In genomic region chr4:62271107-62271506, GRCh38 we compare ENCODE assay signal across 34 cellular contexts.
"Had no signal": no experiment of that assay in that cellular context is flagged by ENCODE, and none has a peak within 500 bp of the region (broad histone marks: within the 10 kb centered on the region; RNA-seq: fewer than 3 reads in every experiment).

No MANE protein-coding gene starts in this region.

- H3K4me1 Mint-ChIP-seq: activated B cell treated with CpG ODN at 0.5 μM for 24 hours; activated CD4-positive, alpha-beta T cell treated with anti-CD3 and anti-CD28 coated beads, Interleukin-2, amount 10 ng/mL, durations not matched to agents 24 days and 14 days; activated CD8-positive, alpha-beta memory T cell treated with anti-CD3 and anti-CD28 coated beads, Interleukin-2, amount 10 ng/mL, durations not matched to agents 7 days and 5 days; activated naive CD4-positive, alpha-beta T cell treated with anti-CD3 and anti-CD28 coated beads, Interleukin-2, amount 10 ng/mL, durations not matched to agents 7 days and 5 days; activated naive CD4-positive, alpha-beta T cell treated with anti-CD3 and anti-CD28 coated beads, Interleukin-2, amount 50 U/mL, for 24 hours; activated naive CD8-positive, alpha-beta T cell treated with anti-CD3 and anti-CD28 coated beads, Interleukin-2, amount 10 ng/mL, durations not matched to agents 7 days and 5 days; activated naive CD8-positive, alpha-beta T cell treated with anti-CD3 and anti-CD28 coated beads, Interleukin-2, amount 50 U/mL, for 24 hours had no signal

- H3K9me3 Mint-ChIP-seq: activated naive CD8-positive, alpha-beta T cell treated with anti-CD3 and anti-CD28 coated beads, Interleukin-2, amount 10 ng/mL, durations not matched to agents 7 days and 5 days had no signal

- H3K27ac Mint-ChIP-seq: activated B cell treated with CpG ODN at 0.5 μM for 24 hours; activated CD4-positive, alpha-beta memory T cell treated with anti-CD3 and anti-CD28 coated beads for 36 hours; activated CD4-positive, alpha-beta T cell treated with anti-CD3 and anti-CD28 coated beads, Interleukin-2, amount 10 ng/mL, durations not matched to agents 24 days and 14 days; activated CD8-positive, alpha-beta memory T cell treated with anti-CD3 and anti-CD28 coated beads, Interleukin-2, amount 10 ng/mL, durations not matched to agents 7 days and 5 days; activated CD8-positive, alpha-beta T cell treated with anti-CD3 and anti-CD28 coated beads, Interleukin-2, amount 10 ng/mL, durations not matched to agents 7 days and 5 days; activated naive CD4-positive, alpha-beta T cell treated with anti-CD3 and anti-CD28 coated beads, Interleukin-2, amount 10 ng/mL, durations not matched to agents 7 days and 5 days; activated naive CD4-positive, alpha-beta T cell treated with anti-CD3 and anti-CD28 coated beads, Interleukin-2, amount 50 U/mL, for 24 hours; activated naive CD8-positive, alpha-beta T cell; activated naive CD8-positive, alpha-beta T cell treated with anti-CD3 and anti-CD28 coated beads, Interleukin-2, amount 10 ng/mL, durations not matched to agents 7 days and 5 days; activated naive CD8-positive, alpha-beta T cell treated with anti-CD3 and anti-CD28 coated beads, Interleukin-2, amount 50 U/mL, for 24 hours; activated T-cell treated with anti-CD3 and anti-CD28 coated beads, Interleukin-2, amount 50 U/mL, for 24 hours; activated T-helper 2 cell treated with anti-CD3 and anti-CD28 coated beads, Interferon-gamma antibody, Interleukin-2, Interleukin-4, amounts not matched to agents 10 μg/mL and 5 μg/mL and 100 μg/mL, durations not matched to agents 14 hours and 24 hours and 36 hours; brain; T-helper 1 cell treated with Interleukin-12 subunit alpha and Interleukin-12 subunit beta and Interleukin-4 antibody, amounts not matched to agents 30 μg/mL and 1 μg/mL, for 36 hours; T-helper 2 cell treated with Interferon-gamma antibody and Interleukin-4, amounts not matched to agents 5 μg/mL and 100 μg/mL, for 36 hours had no signal

- H3K9me3 ChIP-seq: ascending aorta had no signal

- H3K36me3 Mint-ChIP-seq: activated CD4-positive, alpha-beta memory T cell treated with anti-CD3 and anti-CD28 coated beads for 36 hours; activated CD8-positive, alpha-beta memory T cell treated with anti-CD3 and anti-CD28 coated beads, Interleukin-2, amount 10 ng/mL, durations not matched to agents 7 days and 5 days; activated naive CD4-positive, alpha-beta T cell treated with anti-CD3 and anti-CD28 coated beads, Interleukin-2, amount 10 ng/mL, durations not matched to agents 7 days and 5 days; activated naive CD4-positive, alpha-beta T cell treated with anti-CD3 and anti-CD28 coated beads, Interleukin-2, amount 50 U/mL, for 24 hours; activated naive CD8-positive, alpha-beta T cell; activated naive CD8-positive, alpha-beta T cell treated with anti-CD3 and anti-CD28 coated beads, Interleukin-2, amount 10 ng/mL, durations not matched to agents 7 days and 5 days; brain had no signal

- H3K27me3 ChIP-seq: ascending aorta, cardiac muscle cell had no signal

- DNase-seq: activated B cell treated with CpG ODN at 0.5 μM for 24 hours; activated CD4-positive, alpha-beta memory T cell treated with anti-CD3 and anti-CD28 coated beads for 36 hours; activated CD4-positive, alpha-beta T cell treated with anti-CD3 and anti-CD28 coated beads for 4 hours; activated CD4-positive, alpha-beta T cell treated with anti-CD3 and anti-CD28 coated beads, Interleukin-2, amount 10 ng/mL, durations not matched to agents 24 days and 14 days; activated CD4-positive, alpha-beta T cell treated with anti-CD3 and anti-CD28 coated beads, Interleukin-2, amount 50 U/mL, for 1 hour; activated CD4-positive, alpha-beta T cell treated with anti-CD3 and anti-CD28 coated beads, Interleukin-2, amount 50 U/mL, for 4 hours; activated CD4-positive, CD25-positive, alpha-beta regulatory T cell treated with anti-CD3 and anti-CD28 coated beads, Interleukin-2, amount 50 U/mL, for 72 hours; activated CD8-positive, alpha-beta memory T cell treated with anti-CD3 and anti-CD28 coated beads for 24 hours; activated CD8-positive, alpha-beta memory T cell treated with anti-CD3 and anti-CD28 coated beads, Interleukin-2, amount 10 ng/mL, durations not matched to agents 7 days and 5 days; activated CD8-positive, alpha-beta memory T cell treated with anti-CD3 and anti-CD28 coated beads, Interleukin-2, amount 50 U/mL, for 48 hours; activated CD8-positive, alpha-beta T cell treated with anti-CD3 and anti-CD28 coated beads, Interleukin-2, amount 10 ng/mL, durations not matched to agents 7 days and 5 days; activated effector memory CD4-positive, alpha-beta T cell treated with Interleukin-2 at 50 U/mL for 16 hours; activated gamma-delta T cell; activated naive CD4-positive, alpha-beta T cell treated with anti-CD3 and anti-CD28 coated beads, Interleukin-2, amount 10 ng/mL, durations not matched to agents 7 days and 5 days; activated naive CD4-positive, alpha-beta T cell treated with Interleukin-2 at 50 U/mL for 16 hours; activated naive CD8-positive, alpha-beta T cell treated with anti-CD3 and anti-CD28 coated beads, Interleukin-2, amount 10 ng/mL, durations not matched to agents 7 days and 5 days; activated naive CD8-positive, alpha-beta T cell treated with anti-CD3 and anti-CD28 coated beads, Interleukin-2, amount 50 U/mL, for 24 hours; activated T-cell treated with anti-CD3 and anti-CD28 coated beads, Interleukin-2, amount 50 U/mL, for 24 hours; activated T-cell treated with anti-CD3 and anti-CD28 coated beads, Interleukin-2, amount 50 U/mL, for 48 hours; amygdala; anterior cingulate cortex; central memory CD4-positive, alpha-beta T cell; T-helper 1 cell; T-helper 2 cell; T-helper 9 cell had no signal

- ATAC-seq: activated CD8-positive, alpha-beta memory T cell treated with anti-CD3 and anti-CD28 coated beads, Interleukin-2, amount 10 ng/mL, durations not matched to agents 7 days and 5 days; activated CD8-positive, alpha-beta T cell treated with anti-CD3 and anti-CD28 coated beads, Interleukin-2, amount 10 ng/mL, durations not matched to agents 7 days and 5 days; activated naive CD8-positive, alpha-beta T cell treated with anti-CD3 and anti-CD28 coated beads, Interleukin-2, amount 50 U/mL, for 24 hours had no signal

- H3K27ac ChIP-seq: ascending aorta, cardiac muscle cell, VCaP had no signal

- H3K4me1 ChIP-seq: ascending aorta had no signal

- H3K4me3 ChIP-seq: ascending aorta, cardiac muscle cell had no signal

- H3K27me3 Mint-ChIP-seq: activated B cell treated with CpG ODN at 0.5 μM for 24 hours; activated CD4-positive, alpha-beta memory T cell treated with anti-CD3 and anti-CD28 coated beads for 36 hours; activated CD4-positive, alpha-beta T cell treated with anti-CD3 and anti-CD28 coated beads, Interleukin-2, amount 10 ng/mL, durations not matched to agents 24 days and 14 days; activated CD8-positive, alpha-beta memory T cell treated with anti-CD3 and anti-CD28 coated beads, Interleukin-2, amount 10 ng/mL, durations not matched to agents 7 days and 5 days; activated naive CD4-positive, alpha-beta T cell treated with anti-CD3 and anti-CD28 coated beads, Interleukin-2, amount 10 ng/mL, durations not matched to agents 7 days and 5 days; activated naive CD4-positive, alpha-beta T cell treated with anti-CD3 and anti-CD28 coated beads, Interleukin-2, amount 50 U/mL, for 24 hours; activated naive CD8-positive, alpha-beta T cell; activated naive CD8-positive, alpha-beta T cell treated with anti-CD3 and anti-CD28 coated beads, Interleukin-2, amount 10 ng/mL, durations not matched to agents 7 days and 5 days; activated naive CD8-positive, alpha-beta T cell treated with anti-CD3 and anti-CD28 coated beads, Interleukin-2, amount 50 U/mL, for 24 hours; activated T-cell treated with anti-CD3 and anti-CD28 coated beads, Interleukin-2, amount 50 U/mL, for 24 hours had no signal

- H3K4me3 Mint-ChIP-seq: activated B cell treated with CpG ODN at 0.5 μM for 24 hours; activated CD4-positive, alpha-beta memory T cell treated with anti-CD3 and anti-CD28 coated beads for 36 hours; activated CD4-positive, alpha-beta T cell treated with anti-CD3 and anti-CD28 coated beads, Interleukin-2, amount 10 ng/mL, durations not matched to agents 24 days and 14 days; activated CD8-positive, alpha-beta memory T cell treated with anti-CD3 and anti-CD28 coated beads, Interleukin-2, amount 10 ng/mL, durations not matched to agents 7 days and 5 days; activated CD8-positive, alpha-beta T cell treated with anti-CD3 and anti-CD28 coated beads, Interleukin-2, amount 10 ng/mL, durations not matched to agents 7 days and 5 days; activated naive CD4-positive, alpha-beta T cell treated with anti-CD3 and anti-CD28 coated beads, Interleukin-2, amount 10 ng/mL, durations not matched to agents 7 days and 5 days; activated naive CD4-positive, alpha-beta T cell treated with anti-CD3 and anti-CD28 coated beads, Interleukin-2, amount 50 U/mL, for 24 hours; activated naive CD8-positive, alpha-beta T cell; activated naive CD8-positive, alpha-beta T cell treated with anti-CD3 and anti-CD28 coated beads, Interleukin-2, amount 10 ng/mL, durations not matched to agents 7 days and 5 days; activated naive CD8-positive, alpha-beta T cell treated with anti-CD3 and anti-CD28 coated beads, Interleukin-2, amount 50 U/mL, for 24 hours; activated T-cell treated with anti-CD3 and anti-CD28 coated beads, Interleukin-2, amount 50 U/mL, for 24 hours; brain; T-helper 1 cell treated with Interleukin-12 subunit alpha and Interleukin-12 subunit beta and Interleukin-4 antibody, amounts not matched to agents 30 μg/mL and 1 μg/mL, for 36 hours; T-helper 2 cell treated with Interferon-gamma antibody and Interleukin-4, amounts not matched to agents 5 μg/mL and 100 μg/mL, for 36 hours had no signal
